1 cellular context compared by ENCODE assay signal in the genomic region with DNA sequence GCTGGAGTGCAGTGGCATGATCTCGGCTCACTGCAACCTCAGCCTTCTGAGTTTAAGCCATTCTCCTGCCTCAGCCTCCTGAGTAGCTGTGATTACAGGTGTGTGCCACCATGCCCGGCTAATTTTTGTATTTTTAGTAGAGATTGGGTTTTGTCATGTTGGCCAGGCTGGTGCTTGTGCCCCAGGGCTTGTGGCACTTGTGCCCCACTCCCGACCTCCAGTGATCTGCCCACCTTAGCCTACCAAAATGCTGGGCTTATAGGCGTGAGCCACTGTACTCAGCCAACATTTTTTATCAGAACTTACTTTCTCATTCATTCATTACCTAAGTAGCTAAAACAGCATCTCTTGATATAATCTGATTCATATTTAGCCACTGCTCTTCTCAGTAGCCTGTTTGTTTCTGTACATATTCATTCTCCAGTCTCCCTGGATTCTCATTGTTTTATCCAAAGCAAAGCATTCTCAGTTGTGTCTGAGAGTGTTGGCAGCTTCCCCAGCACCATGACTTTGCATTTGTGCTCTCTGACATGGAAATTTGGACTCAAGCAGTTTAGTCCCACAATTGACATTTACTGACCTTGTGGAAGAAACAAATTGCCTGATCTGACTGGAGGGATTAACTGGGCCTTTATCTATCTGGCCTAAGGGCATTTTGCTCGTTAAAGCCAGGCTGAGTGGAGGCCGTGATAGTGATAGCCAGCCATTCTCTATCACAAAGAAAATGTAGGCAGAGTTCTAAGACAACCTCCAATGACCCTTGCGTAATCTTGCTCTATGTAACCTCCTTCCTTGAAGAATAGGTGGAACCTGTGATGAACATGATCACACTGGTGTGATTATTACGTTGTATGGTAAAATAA.
TF ChIP-seq lines count a peak whose summit lies in the region.

No MANE protein-coding gene starts in this region.

TF ChIP-seq in K562, 482 proteins besides CTCF, POLR2A, EP300 and RAD21 (continued from another document and continues in another):
- TF ChIP-seq RREB1 (CRISPR knock-in tag; IDR thresholded peaks at IDR 0.05) (no peak), HNRNPUL1 (IDR thresholded peaks at IDR 0.05; ENCODE audit: low read length) (no peak), SMAD2 (IDR thresholded peaks at IDR 0.05; ENCODE audit: low read depth, low read length) (no peak), ATF6 (CRISPR knock-in tag; IDR thresholded peaks at IDR 0.05) (no peak), SREBF1 (IDR thresholded peaks at IDR 0.05; ENCODE audit: borderline replicate concordance, low read depth, low read length) (no peak), GABPA (tag; conservative IDR thresholded peaks at IDR 0.05; ENCODE audit: low read depth) (no peak), KDM1A (IDR thresholded peaks at IDR 0.05) (peak; percentile 99 to 100), COPS2 (conservative IDR thresholded peaks at IDR 0.05) (no peak), THRAP3 (IDR thresholded peaks at IDR 0.05; ENCODE audit: borderline replicate concordance) (no peak), ZNF316 (IDR thresholded peaks at IDR 0.05) (peak; percentile 92), DDX20 (tag; IDR thresholded peaks at IDR 0.05; ENCODE audit: low read depth) (no peak), KLF16 (IDR thresholded peaks at IDR 0.05) (0 out of 2 replicates have a peak, but pooled peaks have one; percentile 51), SIN3A (IDR thresholded peaks at IDR 0.05; ENCODE audit: borderline replicate concordance in 2 of 2, control insufficient read depth in 1 of 2, low read depth in 2 of 2, low read length in 2 of 2) (no peak), PCBP2 (IDR thresholded peaks at IDR 0.05; ENCODE audit: low read depth, low read length, poor library complexity, severe bottlenecking) (no peak), TRIM24 (IDR thresholded peaks at IDR 0.05) (peak; percentile 54 to 77; a peak in 3 of 4 replicates), ATF7 (IDR thresholded peaks at IDR 0.05) (peak; percentile 36; the same call in 1 of the 2 replicates), ZNF217 (CRISPR knock-in tag; IDR thresholded peaks at IDR 0.05) (no peak), ZKSCAN8 (CRISPR knock-in tag; IDR thresholded peaks at IDR 0.05) (no peak), ZFPM2 (CRISPR knock-in tag; IDR thresholded peaks at IDR 0.05) (no peak), E2F5 (CRISPR knock-in tag; IDR thresholded peaks at IDR 0.05) (no peak), CCNT2 (IDR thresholded peaks at IDR 0.05; ENCODE audit: borderline replicate concordance, extremely low read depth, insufficient read length, low read depth, low read length) (peak; percentile 56), ZNF224 (CRISPR knock-in tag; IDR thresholded peaks at IDR 0.05) (0 out of 2 replicates have a peak, but pooled peaks have one; percentile 36), HMGN3 (IDR thresholded peaks at IDR 0.05; ENCODE audit: borderline replicate concordance, extremely low read depth, insufficient read length, low read depth, low read length) (no peak), ZNF197 (CRISPR knock-in tag; IDR thresholded peaks at IDR 0.05; ENCODE audit: low read depth) (no peak), NFIC (IDR thresholded peaks at IDR 0.05) (peak; percentile 93), RBM14 (IDR thresholded peaks at IDR 0.05; ENCODE audit: borderline replicate concordance, insufficient read depth, low read depth, low read length) (no peak), CEBPG (CRISPR knock-in tag; IDR thresholded peaks at IDR 0.05) (0 out of 2 replicates have a peak, but pooled peaks have one; percentile 14), CEBPG (tag; conservative IDR thresholded peaks at IDR 0.05 in 1 of 2, IDR thresholded peaks at IDR 0.05 in 1 of 2) (peak; percentile 67 to 92), NCOA4 (IDR thresholded peaks at IDR 0.05; ENCODE audit: partially characterized antibody) (no peak), ZNF449 (CRISPR knock-in tag; IDR thresholded peaks at IDR 0.05) (no peak), ZNF174 (CRISPR knock-in tag; IDR thresholded peaks at IDR 0.05) (no peak), ZNF75A (CRISPR knock-in tag; IDR thresholded peaks at IDR 0.05) (no peak), PRMT5 (CRISPR knock-in tag; IDR thresholded peaks at IDR 0.05) (no peak), CCAR2 (IDR thresholded peaks at IDR 0.05; ENCODE audit: low read depth, low read length) (no peak), ETV1 (tag; conservative IDR thresholded peaks at IDR 0.05; ENCODE audit: low read depth) (0 out of 2 replicates have a peak, but pooled peaks have one; percentile 19), TBL1XR1 (IDR thresholded peaks at IDR 0.05; ENCODE audit: low read length in 2 of 2) (0 out of 4 replicates have a peak, but pooled peaks of 1 of the 2 experiments have one; percentile 31), HNRNPK (IDR thresholded peaks at IDR 0.05; ENCODE audit: low read depth, low read length, poor library complexity, severe bottlenecking) (no peak), MCM2 (IDR thresholded peaks at IDR 0.05; ENCODE audit: low read depth) (no peak), NR2F6 (CRISPR knock-in tag; IDR thresholded peaks at IDR 0.05) (no peak), XRCC3 (IDR thresholded peaks at IDR 0.05) (no peak), SMARCE1 (IDR thresholded peaks at IDR 0.05) (peak; percentile 76; the same call in 1 of the 2 replicates), TCF3 (CRISPR knock-in tag; IDR thresholded peaks at IDR 0.05) (peak; percentile 75), POLR2AphosphoS5 (IDR thresholded peaks at IDR 0.05; ENCODE audit: control insufficient read depth, insufficient read depth, low read depth, low read length) (peak; percentile 34; the same call in 1 of the 2 replicates), SMAD4 (CRISPR knock-in tag; conservative IDR thresholded peaks at IDR 0.05) (peak; percentile 69), BRCA1 (IDR thresholded peaks at IDR 0.05) (no peak), BRCA1 (CRISPR knock-in tag; IDR thresholded peaks at IDR 0.05) (no peak), SRF (CRISPR knock-in tag; IDR thresholded peaks at IDR 0.05) (no peak), ZNF644 (tag; IDR thresholded peaks at IDR 0.05; ENCODE audit: low read depth) (no peak), MAFK (IDR thresholded peaks at IDR 0.05; ENCODE audit: low read length) (peak; percentile 75)
- TF ChIP-seq, protein P1, sequence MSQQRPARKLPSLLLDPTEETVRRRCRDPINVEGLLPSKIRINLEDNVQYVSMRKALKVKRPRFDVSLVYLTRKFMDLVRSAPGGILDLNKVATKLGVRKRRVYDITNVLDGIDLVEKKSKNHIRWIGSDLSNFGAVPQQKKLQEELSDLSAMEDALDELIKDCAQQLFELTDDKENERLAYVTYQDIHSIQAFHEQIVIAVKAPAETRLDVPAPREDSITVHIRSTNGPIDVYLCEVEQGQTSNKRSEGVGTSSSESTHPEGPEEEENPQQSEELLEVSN (IDR thresholded peaks at IDR 0.05; ENCODE audit: borderline replicate concordance in 1 of 2, extremely low read depth in 1 of 2, insufficient read depth in 1 of 2, insufficient read length in 1 of 2, low read depth in 1 of 2, low read length in 1 of 2, poor library complexity in 1 of 2, severe bottlenecking in 1 of 2), result no peak
- TF ChIP-seq, protein P2, sequence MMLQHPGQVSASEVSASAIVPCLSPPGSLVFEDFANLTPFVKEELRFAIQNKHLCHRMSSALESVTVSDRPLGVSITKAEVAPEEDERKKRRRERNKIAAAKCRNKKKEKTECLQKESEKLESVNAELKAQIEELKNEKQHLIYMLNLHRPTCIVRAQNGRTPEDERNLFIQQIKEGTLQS (IDR thresholded peaks at IDR 0.05), result peak; percentile 39; the same call in 1 of the 2 replicates
- TF ChIP-seq, protein P2 (CRISPR knock-in tag; conservative IDR thresholded peaks at IDR 0.05), result no peak
- TF ChIP-seq, protein P3, sequence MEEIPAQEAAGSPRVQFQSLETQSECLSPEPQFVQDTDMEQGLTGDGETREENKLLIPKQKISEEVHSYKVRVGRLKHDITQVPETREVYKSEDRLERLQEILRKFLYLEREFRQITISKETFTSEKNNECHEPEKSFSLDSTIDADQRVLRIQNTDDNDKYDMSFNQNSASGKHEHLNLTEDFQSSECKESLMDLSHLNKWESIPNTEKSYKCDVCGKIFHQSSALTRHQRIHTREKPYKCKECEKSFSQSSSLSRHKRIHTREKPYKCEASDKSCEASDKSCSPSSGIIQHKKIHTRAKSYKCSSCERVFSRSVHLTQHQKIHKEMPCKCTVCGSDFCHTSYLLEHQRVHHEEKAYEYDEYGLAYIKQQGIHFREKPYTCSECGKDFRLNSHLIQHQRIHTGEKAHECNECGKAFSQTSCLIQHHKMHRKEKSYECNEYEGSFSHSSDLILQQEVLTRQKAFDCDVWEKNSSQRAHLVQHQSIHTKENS (CRISPR knock-in tag; IDR thresholded peaks at IDR 0.05), result no peak
- TF ChIP-seq, protein P4, sequence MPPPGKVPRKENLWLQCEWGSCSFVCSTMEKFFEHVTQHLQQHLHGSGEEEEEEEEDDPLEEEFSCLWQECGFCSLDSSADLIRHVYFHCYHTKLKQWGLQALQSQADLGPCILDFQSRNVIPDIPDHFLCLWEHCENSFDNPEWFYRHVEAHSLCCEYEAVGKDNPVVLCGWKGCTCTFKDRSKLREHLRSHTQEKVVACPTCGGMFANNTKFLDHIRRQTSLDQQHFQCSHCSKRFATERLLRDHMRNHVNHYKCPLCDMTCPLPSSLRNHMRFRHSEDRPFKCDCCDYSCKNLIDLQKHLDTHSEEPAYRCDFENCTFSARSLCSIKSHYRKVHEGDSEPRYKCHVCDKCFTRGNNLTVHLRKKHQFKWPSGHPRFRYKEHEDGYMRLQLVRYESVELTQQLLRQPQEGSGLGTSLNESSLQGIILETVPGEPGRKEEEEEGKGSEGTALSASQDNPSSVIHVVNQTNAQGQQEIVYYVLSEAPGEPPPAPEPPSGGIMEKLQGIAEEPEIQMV (tag; conservative IDR thresholded peaks at IDR 0.05; ENCODE audit: low read depth), result no peak
